ENCODE assay signal across 19 cellular contexts in genomic region chr9:28678097-28678496, GRCh38.
DNase-seq lines count a peak whose midpoint lies in the region; ATAC-seq and TF ChIP-seq lines count a peak whose summit lies in the region.
"Had no signal": no experiment of that assay in that cellular context is flagged by ENCODE, and none has a peak within 500 bp of the region (broad histone marks: within the 10 kb centered on the region; RNA-seq: fewer than 3 reads in every experiment).

No MANE protein-coding gene starts in this region.

- H3F3A ChIP-seq in GM23338 (replicated peaks; ENCODE audit: low read depth) = no peaks in the 10 kb centered on the region

- H3K4me2 ChIP-seq in GM23338 (no peak overlapping the region), mesendoderm (ENCODE audit: low read length) (no peak overlapping the region)

- H3K4me3 ChIP-seq in GM23338 (no peak overlapping the region), mesendoderm (ENCODE audit: low read length) (no peak overlapping the region), tibial artery (no peak overlapping the region)
- H3K4me3 ChIP-seq: HAP-1, SJSA1 had no signal

- H3K4me1 ChIP-seq in GM23338 (ENCODE audit: insufficient read depth) (peaks cover 3% of the 10 kb centered on the region; the same call in 1 of the 2 replicates), mesendoderm (ENCODE audit: control insufficient read depth, low read depth, low read length) (no peaks in the 10 kb centered on the region), tibial artery (no peaks in the 10 kb centered on the region)
- H3K4me1 ChIP-seq: BE2C, HAP-1, SJSA1 had no signal

- intact Hi-C loops in tibial artery (cut with DNase I; ENCODE audit: low total_unique reads) = no loop called here

- no peak overlapping the region for H3K56ac ChIP-seq in mesendoderm (ENCODE audit: low read length)

- no CpG with 5 or more reads among the region's 2 CpGs for WGBS in mesendoderm (ENCODE audit: extremely low coverage, insufficient coverage, low lambda C conversion rate)

- no peak overlapping the region for H2BK15ac ChIP-seq in mesendoderm (replicated peaks; ENCODE audit: low read depth)

- DNase-seq in GM23338 (ENCODE audit: low spot score) (peak; percentile 10), NCI-H226 (peak; percentile 3), astrocyte of the hippocampus (ENCODE audit: low read depth, low spot score) (peak; percentile 12), mesendoderm (peak; percentile 53), iPS-NIHi11 (ENCODE audit: low spot score) (no peak), tibial artery (no peak)
- DNase-seq: BE2C; CD4-positive, alpha-beta T cell; DMS79; KBM-7; NCI-H1436; NCI-H2081; NCI-H2227 treated with DMSO at 0.1 percent for 48 hours; NCI-H526 treated with DMSO at 0.1 percent for 48 hours; OCI-M1; RPMI8226 had no signal

- H3K27ac Mint-ChIP-seq in GM23338 = 0 out of 2 replicates have a peak overlapping the region, but pooled peaks have one; percentile 19
- H3K27ac Mint-ChIP-seq: CD4-positive, alpha-beta T cell had no signal

- peaks cover 1% of the 10 kb centered on the region for H3K27me3 Mint-ChIP-seq in GM23338 (ENCODE audit: insufficient read depth, low read depth, poor library complexity)
- H3K27me3 Mint-ChIP-seq: CD4-positive, alpha-beta T cell had no signal

- H3K9me3 Mint-ChIP-seq in GM23338 = no peaks in the 10 kb centered on the region
- H3K9me3 Mint-ChIP-seq: CD4-positive, alpha-beta T cell had no signal

- H3K79me2 ChIP-seq in GM23338 (replicated peaks; ENCODE audit: insufficient read depth) (no peaks in the 10 kb centered on the region), mesendoderm (ENCODE audit: control insufficient read depth, insufficient read depth, low read length) (no peaks in the 10 kb centered on the region)

- H2AK5ac ChIP-seq in mesendoderm (ENCODE audit: low read length) = no peak overlapping the region

- no peak overlapping the region for H2BK120ac ChIP-seq in mesendoderm (ENCODE audit: low read depth, low read length)

- no peak overlapping the region for H4K8ac ChIP-seq in mesendoderm (ENCODE audit: low read depth, low read length)

- H2BK5ac ChIP-seq in mesendoderm (ENCODE audit: low read length) = no peak overlapping the region

- H3K27ac ChIP-seq in GM23338 (ENCODE audit: low read depth) = 0 out of 2 replicates have a peak overlapping the region, but pooled peaks have one; percentile 34
- H3K27ac ChIP-seq in mesendoderm (ENCODE audit: low read depth, low read length) = no peak overlapping the region
- H3K27ac ChIP-seq in tibial artery = no peak overlapping the region
- H3K27ac ChIP-seq: SJSA1 had no signal

- no peaks in the 10 kb centered on the region for H3K36me3 Mint-ChIP-seq in GM23338 (ENCODE audit: low read depth)

- no peaks in the 10 kb centered on the region for H3K9me2 ChIP-seq in GM23338 (ENCODE audit: insufficient read depth)

- H3K36me3 ChIP-seq in GM23338 (ENCODE audit: insufficient read depth) (no peaks in the 10 kb centered on the region), mesendoderm (ENCODE audit: control insufficient read depth, insufficient read depth, low read length) (no peaks in the 10 kb centered on the region), tibial artery (no peaks in the 10 kb centered on the region)
- H3K36me3 ChIP-seq: BE2C, HAP-1, SJSA1 had no signal

- no peak overlapping the region for H3K23ac ChIP-seq in mesendoderm (ENCODE audit: low read length)

- H4K20me1 ChIP-seq in GM23338 (replicated peaks; ENCODE audit: insufficient read depth) = no peaks in the 10 kb centered on the region

- no peak overlapping the region for H3K4ac ChIP-seq in mesendoderm (ENCODE audit: low read depth, low read length)

- H3K27me3 ChIP-seq in GM23338 (ENCODE audit: insufficient read depth) (no peaks in the 10 kb centered on the region), mesendoderm (ENCODE audit: insufficient read depth, low read length, poor library complexity) (no peaks in the 10 kb centered on the region), tibial artery (no peaks in the 10 kb centered on the region)
- H3K27me3 ChIP-seq: BE2C, SJSA1 had no signal

- no peak overlapping the region for H2AFZ ChIP-seq in GM23338

- ATAC-seq in GM23338 = peak; percentile 49
- ATAC-seq in HG03354 (IDR thresholded peaks at IDR 0.05; ENCODE audit: poor library complexity, severe bottlenecking, unreplicated experiment) = no peak

- H3K4me1 Mint-ChIP-seq in GM23338 = peaks cover 8% of the 10 kb centered on the region

- H4K5ac ChIP-seq in mesendoderm (ENCODE audit: low read length) = no peak overlapping the region

- no peak overlapping the region for H3K18ac ChIP-seq in mesendoderm (ENCODE audit: low read length)

- H3K9me3 ChIP-seq in tibial artery = no peaks in the 10 kb centered on the region
- H3K9me3 ChIP-seq: BE2C, HAP-1, SJSA1 had no signal

- H3K79me1 ChIP-seq in mesendoderm (ENCODE audit: low read length) = no peaks in the 10 kb centered on the region

- H3K4me3 Mint-ChIP-seq in GM23338 = no peak overlapping the region
- H3K4me3 Mint-ChIP-seq: CD4-positive, alpha-beta T cell had no signal

- TF ChIP-seq CTCF in GM23338 (conservative IDR thresholded peaks at IDR 0.05; ENCODE audit: low read depth in 2 of 2) (no peak), tibial artery (IDR thresholded peaks at IDR 0.05) (no peak)

- H3K9ac ChIP-seq in mesendoderm (ENCODE audit: low read length) = no peak overlapping the region

TF ChIP-seq in GM23338, 12 proteins besides CTCF, POLR2A, EP300 and RAD21:
- TF ChIP-seq, protein P1, sequence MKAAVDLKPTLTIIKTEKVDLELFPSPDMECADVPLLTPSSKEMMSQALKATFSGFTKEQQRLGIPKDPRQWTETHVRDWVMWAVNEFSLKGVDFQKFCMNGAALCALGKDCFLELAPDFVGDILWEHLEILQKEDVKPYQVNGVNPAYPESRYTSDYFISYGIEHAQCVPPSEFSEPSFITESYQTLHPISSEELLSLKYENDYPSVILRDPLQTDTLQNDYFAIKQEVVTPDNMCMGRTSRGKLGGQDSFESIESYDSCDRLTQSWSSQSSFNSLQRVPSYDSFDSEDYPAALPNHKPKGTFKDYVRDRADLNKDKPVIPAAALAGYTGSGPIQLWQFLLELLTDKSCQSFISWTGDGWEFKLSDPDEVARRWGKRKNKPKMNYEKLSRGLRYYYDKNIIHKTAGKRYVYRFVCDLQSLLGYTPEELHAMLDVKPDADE (IDR thresholded peaks at IDR 0.05) = no peak

Comparison
In these comparisons a context has a peak if more than half of its experiments do, and no peak if none do; other contexts are left out.
1. DNase-seq: peak in GM23338 (single experiment), NCI-H226 (single experiment), astrocyte of the hippocampus (single experiment) and mesendoderm (single experiment); none in iPS-NIHi11 (single experiment) and tibial artery (0 of 2).